1 cellular context compared by ENCODE assay signal in genomic region chr22:21611210-21611977, GRCh38.
TF ChIP-seq lines count a peak whose summit lies in the region.

No MANE protein-coding gene starts in this region.

TF ChIP-seq in IMR-90, 13 proteins besides CTCF, POLR2A, EP300 and RAD21:
- TF ChIP-seq NFE2L2 (IDR thresholded peaks at IDR 0.05; ENCODE audit: low read depth, low read length) (no peak), USF2 (IDR thresholded peaks at IDR 0.05; ENCODE audit: low read depth, low read length) (no peak), MAFK (IDR thresholded peaks at IDR 0.05; ENCODE audit: low read depth, low read length) (no peak), CHD1 (IDR thresholded peaks at IDR 0.05; ENCODE audit: low read depth, low read length) (no peak), FOS (IDR thresholded peaks at IDR 0.05; ENCODE audit: low read depth, low read length) (no peak), MXI1 (IDR thresholded peaks at IDR 0.05; ENCODE audit: borderline replicate concordance, low read depth, low read length) (no peak), RCOR1 (IDR thresholded peaks at IDR 0.05; ENCODE audit: insufficient replicate concordance, low read length) (no peak)
